ENCODE assay signal across 8 cellular contexts in genomic region chr12:27652174-27652763, GRCh38. TPM values are rescaled to one million over a fixed set of nuclear protein-coding genes. Genes with fewer than 3 reads are reported as not detected.
DNase-seq lines count a peak whose midpoint lies in the region; ATAC-seq, FAIRE-seq and TF ChIP-seq lines count a peak whose summit lies in the region.

No MANE protein-coding gene starts in this region.

- peak; percentile 92 for TF ChIP-seq CTCF in endothelial cell (IDR thresholded peaks at IDR 0.05; ENCODE audit: unreplicated experiment)

- FAIRE-seq in A204.1 (lab: Jason Lieb, UNC) = peak; percentile 99

- no peak overlapping the region for H2AFZ ChIP-seq in mesenchymal stem cell (ENCODE audit: low read depth, low read length)

- H3K18ac ChIP-seq in mesenchymal stem cell (ENCODE audit: low read depth in 1 of 2, low read length in 2 of 2) = no peak overlapping the region

- H3K27ac ChIP-seq in mesenchymal stem cell (ENCODE audit: low read length, poor library complexity, severe bottlenecking) (no peak overlapping the region), aorta (ENCODE audit: low read depth in 1 of 2, low read length in 2 of 2) (no peak overlapping the region)

- peak; percentile 79 for ATAC-seq in aorta (ENCODE audit: low FRiP score)

- H3K27me3 Mint-ChIP-seq in endothelial cell (ENCODE audit: unreplicated experiment) = no peaks in the 10 kb centered on the region

- no peaks in the 10 kb centered on the region for H3K4me1 Mint-ChIP-seq in endothelial cell (ENCODE audit: unreplicated experiment)

- H3K23ac ChIP-seq in mesenchymal stem cell (ENCODE audit: low read length in 2 of 2) = no peak overlapping the region

- no peak overlapping the region for H2BK120ac ChIP-seq in mesenchymal stem cell (ENCODE audit: low read depth, low read length)

- H4K8ac ChIP-seq in mesenchymal stem cell (ENCODE audit: low read length) = no peak overlapping the region

- no peaks in the 10 kb centered on the region for H3K9me3 Mint-ChIP-seq in endothelial cell (ENCODE audit: unreplicated experiment)

- H3K4me3 Mint-ChIP-seq in endothelial cell (ENCODE audit: unreplicated experiment) = no peak overlapping the region

- no peak overlapping the region for H2BK5ac ChIP-seq in mesenchymal stem cell (ENCODE audit: low read depth, low read length, poor library complexity, severe bottlenecking)

- H2BK12ac ChIP-seq in mesenchymal stem cell (ENCODE audit: low read length in 2 of 2) = no peak overlapping the region

- H3K9ac ChIP-seq in mesenchymal stem cell (ENCODE audit: low read length) = peak overlapping the region; percentile 48

- H3K27ac Mint-ChIP-seq in endothelial cell (ENCODE audit: unreplicated experiment) = no peak overlapping the region

- H3K4me2 ChIP-seq in mesenchymal stem cell (ENCODE audit: low read length, poor library complexity, severe bottlenecking) = no peak overlapping the region

- WGBS in mesenchymal stem cell = no CpG with 5 or more reads among the region's 1 CpG
- 9 to 14% methylated on average over 1 of the region's 1 CpG for WGBS in aorta, 2 donors

- H3K36me3 Mint-ChIP-seq in endothelial cell (ENCODE audit: low read depth, unreplicated experiment) = peaks cover 15% of the 10 kb centered on the region

- H3K14ac ChIP-seq in mesenchymal stem cell (ENCODE audit: low read length in 2 of 2) = no peak overlapping the region

- H2BK15ac ChIP-seq in mesenchymal stem cell (ENCODE audit: low read depth, poor library complexity, severe bottlenecking) = no peak overlapping the region

- no peaks in the 10 kb centered on the region for H3K27me3 ChIP-seq in mesenchymal stem cell (ENCODE audit: control insufficient read depth in 1 of 2, insufficient read depth in 1 of 2, low read length in 2 of 2)
- no peaks in the 10 kb centered on the region for H3K27me3 ChIP-seq in aorta (ENCODE audit: control insufficient read depth in 1 of 2, insufficient read depth in 2 of 2, low read length in 1 of 2)

- H3K9me3 ChIP-seq in mesenchymal stem cell (ENCODE audit: control insufficient read depth, low read length) (no peaks in the 10 kb centered on the region), aorta (ENCODE audit: control insufficient read depth, low read length) (no peaks in the 10 kb centered on the region)

- H3K4ac ChIP-seq in mesenchymal stem cell (ENCODE audit: low read depth in 1 of 2, low read length in 2 of 2) = no peak overlapping the region

- H3K4me1 ChIP-seq in mesenchymal stem cell (ENCODE audit: control insufficient read depth, insufficient read depth, low read depth, low read length) (no peaks in the 10 kb centered on the region), aorta (ENCODE audit: control insufficient read depth in 1 of 2, insufficient read depth in 2 of 2, low read length in 2 of 2) (no peaks in the 10 kb centered on the region)

- intact Hi-C loops in aorta (cut with DNase I) = loop anchor here (5.0 to 10.0 kb wide), 3 partner anchors 220 to 317 kb away; partner anchors contain the start of gene BMAL2 (in 1 of the 2)

- H3K4me3 ChIP-seq in mesenchymal stem cell (ENCODE audit: insufficient read depth in 1 of 2, low read depth in 1 of 2, low read length in 2 of 2) = no peak overlapping the region
- H3K4me3 ChIP-seq in aorta (ENCODE audit: low read length in 2 of 2) = no peak overlapping the region

- H3K36me3 ChIP-seq in mesenchymal stem cell (ENCODE audit: control insufficient read depth in 1 of 2, insufficient read depth in 2 of 2, low read depth in 1 of 2, low read length in 2 of 2) (peaks cover 0 to 76% of the 10 kb centered on the region in 2 experiments), aorta (ENCODE audit: control insufficient read depth in 1 of 2, insufficient read depth in 2 of 2, low read length in 1 of 2) (no peaks in the 10 kb centered on the region)

- no peaks in the 10 kb centered on the region for H3K79me1 ChIP-seq in mesenchymal stem cell (replicated peaks; ENCODE audit: low read length, poor library complexity, severe bottlenecking)

- DNase-seq in GDM1 (lab: John Stamatoyannopoulos, UW) = peak; percentile 17
- DNase-seq in NCI-H128 (lab: John Stamatoyannopoulos, UW; ENCODE audit: unreplicated experiment) = peak; percentile 53
- DNase-seq in SW 1271 (lab: John Stamatoyannopoulos, UW) = peak; percentile 39 to 80
- DNase-seq in endothelial cell (ENCODE audit: low spot score) = peak; percentile 73
- DNase-seq in mesenchymal stem cell = peak; percentile 84
- DNase-seq in aorta = no peak
- no peak for DNase-seq in mesenteric fat pad (ENCODE audit: low spot score)

- H2AK5ac ChIP-seq in mesenchymal stem cell (ENCODE audit: low read length, severe bottlenecking) = no peak overlapping the region

- no peak overlapping the region for H4K91ac ChIP-seq in mesenchymal stem cell (ENCODE audit: low read length)

RNA-seq across cellular contexts. Expression of gene REP15, which starts 44.0 kb away (rescaled TPM):
- total RNA-seq in endothelial cell (ENCODE audit: unreplicated experiment) (4.0 TPM), aorta (1 to 10 TPM; 4.3 to 6.6 TPM), mesenteric fat pad (2.3 TPM)
- 0.55 TPM for polyA plus RNA-seq in mesenchymal stem cell (2013, experiment 1 of 2)
- 0.56 TPM for polyA plus RNA-seq in mesenchymal stem cell (2013, experiment 2 of 2)
- 10 to 100 TPM in 1 of 2 donors, under 1 TPM in 1; 0.87 to 14.9 TPM for polyA plus RNA-seq in aorta

RNA-seq across cellular contexts. Expression of gene MRPS35, which starts 58.4 kb away (rescaled TPM):
- 30.0 TPM for total RNA-seq in endothelial cell (ENCODE audit: unreplicated experiment)
- polyA plus RNA-seq in mesenchymal stem cell (2013, experiment 1 of 2) = 40.2 TPM
- 42.8 TPM for polyA plus RNA-seq in mesenchymal stem cell (2013, experiment 2 of 2)
- 10 to 100 TPM; 18.3 to 24.3 TPM for total RNA-seq in aorta
- polyA plus RNA-seq in aorta = 10 to 100 TPM; 19.4 to 35.8 TPM
- 32.1 TPM for total RNA-seq in mesenteric fat pad

Comparison
In these comparisons a context has a peak if more than half of its experiments do, and no peak if none do; other contexts are left out.
1. DNase-seq: peak in GDM1 (single experiment), NCI-H128 (single experiment), SW 1271 (2 of 2), endothelial cell (single experiment) and mesenchymal stem cell (single experiment); none in aorta (0 of 2) and mesenteric fat pad (single experiment).